ENCODE assay signal across 8 cellular contexts in the genomic region with DNA sequence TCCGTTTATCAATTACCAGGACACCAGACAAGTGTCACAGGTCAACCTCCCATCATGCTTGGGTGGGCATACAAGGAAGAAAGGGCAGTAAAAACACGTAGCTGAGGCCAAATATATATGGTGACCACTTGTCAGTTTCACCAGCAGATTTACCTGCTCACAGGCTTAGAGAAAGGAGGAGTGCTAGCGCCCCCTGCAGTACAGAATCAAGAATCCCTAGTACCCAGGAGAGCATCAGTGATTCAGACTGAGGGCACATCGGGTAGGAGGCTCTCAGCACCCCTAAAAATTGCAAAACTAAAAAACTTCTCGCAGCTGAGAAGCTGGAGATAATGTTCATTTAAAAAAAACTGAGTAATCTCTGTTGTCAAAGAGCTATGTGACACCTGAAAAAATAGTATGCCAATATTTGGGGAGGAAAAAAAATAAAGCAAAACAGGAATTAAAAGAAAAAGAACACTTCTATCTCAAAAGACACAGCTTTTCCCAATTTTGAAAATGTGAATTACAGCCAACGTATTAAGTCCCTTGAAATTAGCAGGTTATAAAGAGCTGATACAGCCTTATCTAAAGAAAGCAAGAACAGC. TPM values are rescaled to one million over a fixed set of nuclear protein-coding genes. Genes with fewer than 3 reads are reported as not detected.
DNase-seq lines count a peak whose midpoint lies in the region; ATAC-seq and TF ChIP-seq lines count a peak whose summit lies in the region.

No MANE protein-coding gene starts in this region.

- CTCF ChIA-PET in activated naive CD4-positive, alpha-beta T cell treated with anti-CD3 and anti-CD28 coated beads, Interleukin-2, amount 10 ng/mL, durations not matched to agents 7 days and 5 days (lab: Charles Lee): interaction anchor here (0.9 to 4.0 kb wide), 10 partner anchors 9 to 1421 kb away, joined by 3 to 13 read pairs (median 4); no protein-coding TSS in a partner anchor

- no peak for TF ChIP-seq POLR2A in thyroid gland (IDR thresholded peaks at IDR 0.05)

- H3K36me3 ChIP-seq in CD4-positive, CD25-positive, alpha-beta regulatory T cell (ENCODE audit: control insufficient read depth, insufficient read depth, low read length): no peaks in the 10 kb centered on the region
- H3K36me3 ChIP-seq in kidney epithelial cell (ENCODE audit: control insufficient read depth, insufficient read depth, low read length) (no peaks in the 10 kb centered on the region), thyroid gland (no peaks in the 10 kb centered on the region), ascending aorta (no peaks in the 10 kb centered on the region)

- H3K4me3 Mint-ChIP-seq in CD4-positive, CD25-positive, alpha-beta regulatory T cell: no peak overlapping the region
- no peak overlapping the region for H3K4me3 Mint-ChIP-seq in activated naive CD4-positive, alpha-beta T cell treated with anti-CD3 and anti-CD28 coated beads, Interleukin-2, amount 10 ng/mL, durations not matched to agents 7 days and 5 days

- H3K9me3 Mint-ChIP-seq in CD4-positive, CD25-positive, alpha-beta regulatory T cell: no peaks in the 10 kb centered on the region
- no peaks in the 10 kb centered on the region for H3K9me3 Mint-ChIP-seq in activated naive CD4-positive, alpha-beta T cell treated with anti-CD3 and anti-CD28 coated beads, Interleukin-2, amount 10 ng/mL, durations not matched to agents 7 days and 5 days

- no peak overlapping the region for H3K4me3 ChIP-seq in CD4-positive, CD25-positive, alpha-beta regulatory T cell (ENCODE audit: low read depth, low read length)
- H3K4me3 ChIP-seq in kidney epithelial cell (ENCODE audit: low read depth, low read length) (no peak overlapping the region), thyroid gland (replicated peaks in 1 of 3) (no peak overlapping the region), ascending aorta (no peak overlapping the region)

- DNase-seq in CD4-positive, CD25-positive, alpha-beta regulatory T cell: peak in 2 of 3 donors; percentile 30 to 63
- DNase-seq in NCI-H774 (lab: John Stamatoyannopoulos, UW): peak; percentile 2
- DNase-seq in activated naive CD4-positive, alpha-beta T cell treated with anti-CD3 and anti-CD28 coated beads, Interleukin-2, amount 10 ng/mL, durations not matched to agents 7 days and 5 days: peak; percentile 70
- no peak for DNase-seq in kidney epithelial cell (ENCODE audit: low read depth)
- DNase-seq in thyroid gland: peak; percentile 31 to 39
- DNase-seq in ascending aorta (ENCODE audit: low spot score in 2 of 2): no peak

- TF ChIP-seq CTCF in kidney epithelial cell (IDR thresholded peaks at IDR 0.05; ENCODE audit: insufficient read depth, low read length, poor library complexity, severe bottlenecking): peak; percentile 63
- peak in 4 of 6 experiments; percentile 18 to 47 (median 28) for TF ChIP-seq CTCF in thyroid gland (IDR thresholded peaks at IDR 0.05)
- TF ChIP-seq CTCF in ascending aorta (IDR thresholded peaks at IDR 0.05): peak in 1 of 3 experiments; percentile 29

- peak overlapping the region in 1 of 3 donors; percentile 50 for H3K27ac Mint-ChIP-seq in CD4-positive, CD25-positive, alpha-beta regulatory T cell
- no peak overlapping the region for H3K27ac Mint-ChIP-seq in activated naive CD4-positive, alpha-beta T cell treated with anti-CD3 and anti-CD28 coated beads, Interleukin-2, amount 10 ng/mL, durations not matched to agents 7 days and 5 days

- 10 to 11% methylated on average over 6 of the region's 6 CpGs for WGBS in thyroid gland, 2 donors

- peaks cover 6% of the 10 kb centered on the region for H3K27me3 ChIP-seq in CD4-positive, CD25-positive, alpha-beta regulatory T cell (ENCODE audit: control insufficient read depth, insufficient read depth, low read length)
- H3K27me3 ChIP-seq in kidney epithelial cell (ENCODE audit: control insufficient read depth, insufficient read depth, low read length) (no peaks in the 10 kb centered on the region), thyroid gland (no peaks in the 10 kb centered on the region), ascending aorta (no peaks in the 10 kb centered on the region)

- no peaks in the 10 kb centered on the region for H3K9me3 ChIP-seq in CD4-positive, CD25-positive, alpha-beta regulatory T cell (ENCODE audit: control insufficient read depth in 2 of 2, low read length in 2 of 2)
- H3K9me3 ChIP-seq in thyroid gland (no peaks in the 10 kb centered on the region), ascending aorta (no peaks in the 10 kb centered on the region)

- intact Hi-C loops in thyroid gland (cut with DNase I): loop anchor here (5.0 kb wide), 1 partner anchor 1377 kb away; no protein-coding TSS in a partner anchor
- intact Hi-C loops in ascending aorta (cut with DNase I): loop anchor here (2.0 kb wide), 1 partner anchor 1381 kb away; no protein-coding TSS in a partner anchor

- no peaks in the 10 kb centered on the region for H3K36me3 Mint-ChIP-seq in CD4-positive, CD25-positive, alpha-beta regulatory T cell
- H3K36me3 Mint-ChIP-seq in activated naive CD4-positive, alpha-beta T cell treated with anti-CD3 and anti-CD28 coated beads, Interleukin-2, amount 10 ng/mL, durations not matched to agents 7 days and 5 days: no peaks in the 10 kb centered on the region

- H3K27ac ChIP-seq in CD4-positive, CD25-positive, alpha-beta regulatory T cell (ENCODE audit: insufficient read depth, low read length, poor library complexity, severe bottlenecking): no peak overlapping the region
- H3K27ac ChIP-seq in thyroid gland (no peak overlapping the region), ascending aorta (no peak overlapping the region)

- H3K27me3 Mint-ChIP-seq in CD4-positive, CD25-positive, alpha-beta regulatory T cell: peaks cover 8% of the 10 kb centered on the region
- peaks cover 25% of the 10 kb centered on the region for H3K27me3 Mint-ChIP-seq in activated naive CD4-positive, alpha-beta T cell treated with anti-CD3 and anti-CD28 coated beads, Interleukin-2, amount 10 ng/mL, durations not matched to agents 7 days and 5 days

- ATAC-seq in CD4-positive, CD25-positive, alpha-beta regulatory T cell (ENCODE audit: low read depth in 2 of 2): peak; percentile 41 to 48
- peak; percentile 76 for ATAC-seq in GM18519 (IDR thresholded peaks at IDR 0.05; ENCODE audit: low FRiP score, unreplicated experiment)
- ATAC-seq in HG03342 (IDR thresholded peaks at IDR 0.05; ENCODE audit: unreplicated experiment): peak; percentile 87

- no peaks in the 10 kb centered on the region for H3K4me1 ChIP-seq in CD4-positive, CD25-positive, alpha-beta regulatory T cell (ENCODE audit: control insufficient read depth, insufficient read depth, low read length, poor library complexity, severe bottlenecking)
- H3K4me1 ChIP-seq in thyroid gland: no peaks in the 10 kb centered on the region
- no peaks in the 10 kb centered on the region for H3K4me1 ChIP-seq in ascending aorta

- no peaks in the 10 kb centered on the region for H3K4me1 Mint-ChIP-seq in CD4-positive, CD25-positive, alpha-beta regulatory T cell
- H3K4me1 Mint-ChIP-seq in activated naive CD4-positive, alpha-beta T cell treated with anti-CD3 and anti-CD28 coated beads, Interleukin-2, amount 10 ng/mL, durations not matched to agents 7 days and 5 days: no peaks in the 10 kb centered on the region

RNA-seq across cellular contexts. Expression of gene MON1B, which starts 21.2 kb away (rescaled TPM):
- 75.8 TPM for total RNA-seq in CD4-positive, CD25-positive, alpha-beta regulatory T cell
- 10 to 100 TPM; 40.2 to 54.8 (median 44.6) TPM for polyA plus RNA-seq in CD4-positive, CD25-positive, alpha-beta regulatory T cell
- total RNA-seq in kidney epithelial cell: 30.0 and 57.1 TPM in 2 replicates
- total RNA-seq in thyroid gland: 10 to 100 TPM; 24.1 to 51.4 (median 40.7) TPM
- total RNA-seq in ascending aorta: 31.9 TPM

RNA-seq across cellular contexts. Expression of gene SYCE1L, which starts 29.5 kb away (rescaled TPM):
- total RNA-seq in CD4-positive, CD25-positive, alpha-beta regulatory T cell: 15.8 TPM
- 1 to 10 TPM; 1.2 to 7.7 (median 2.6) TPM for polyA plus RNA-seq in CD4-positive, CD25-positive, alpha-beta regulatory T cell
- total RNA-seq in kidney epithelial cell (3.4 and 7.5 TPM in 2 replicates), thyroid gland (1 to 10 TPM in 1 of 4 donors, not detected in 3; 3.9 TPM), ascending aorta (not detected)

Comparison
In these comparisons a context has a peak if more than half of its experiments do, and no peak if none do; other contexts are left out.
1. DNase-seq: peak in CD4-positive, CD25-positive, alpha-beta regulatory T cell (2 of 3), NCI-H774 (single experiment), activated naive CD4-positive, alpha-beta T cell treated with anti-CD3 and anti-CD28 coated beads, Interleukin-2, amount 10 ng/mL, durations not matched to agents 7 days and 5 days (single experiment) and thyroid gland (2 of 2); none in kidney epithelial cell (single experiment) and ascending aorta (0 of 2).
2. Peak in every context shown above with its lines, with median percentiles within 50 percentile points of each other: ATAC-seq.